19 cellular contexts compared by ENCODE assay signal in genomic region chr7:51246258-51247245, GRCh38.
DNase-seq lines count a peak whose midpoint lies in the region; ATAC-seq and TF ChIP-seq lines count a peak whose summit lies in the region.
"Had no signal": no experiment of that assay in that cellular context is flagged by ENCODE, and none has a peak within 500 bp of the region (broad histone marks: within the 10 kb centered on the region; RNA-seq: fewer than 3 reads in every experiment).

No MANE protein-coding gene starts in this region.

- H3K4me2 ChIP-seq in GM23338: no peak overlapping the region

- TF ChIP-seq CTCF in GM23338 (conservative IDR thresholded peaks at IDR 0.05; ENCODE audit: low read depth in 2 of 2): no peak
- TF ChIP-seq CTCF in heart left ventricle (IDR thresholded peaks at IDR 0.05): peak in 3 of 12 donors; percentile 8 to 28 (median 21)

- H3F3A ChIP-seq in GM23338 (replicated peaks; ENCODE audit: low read depth): no peaks in the 10 kb centered on the region

- no peaks in the 10 kb centered on the region for H3K9me2 ChIP-seq in GM23338 (ENCODE audit: insufficient read depth)

- H3K79me2 ChIP-seq in GM23338 (replicated peaks; ENCODE audit: insufficient read depth): peaks cover 82% of the 10 kb centered on the region

- H3K9me3 Mint-ChIP-seq in GM23338: no peaks in the 10 kb centered on the region; the same call in 2 of the 3 replicates
- H3K9me3 Mint-ChIP-seq: activated naive CD8-positive, alpha-beta T cell treated with anti-CD3 and anti-CD28 coated beads, Interleukin-2, amount 50 U/mL, for 24 hours; T-helper 1 cell treated with Interleukin-12 subunit alpha and Interleukin-12 subunit beta and Interleukin-4 antibody, amounts not matched to agents 30 μg/mL and 1 μg/mL, for 36 hours had no signal

- H4K20me1 ChIP-seq in GM23338 (replicated peaks; ENCODE audit: insufficient read depth): peaks cover 49% of the 10 kb centered on the region

- H3K27ac Mint-ChIP-seq in GM23338: no peak overlapping the region
- H3K27ac Mint-ChIP-seq: activated naive CD8-positive, alpha-beta T cell treated with anti-CD3 and anti-CD28 coated beads, Interleukin-2, amount 50 U/mL, for 24 hours; T-helper 1 cell treated with Interleukin-12 subunit alpha and Interleukin-12 subunit beta and Interleukin-4 antibody, amounts not matched to agents 30 μg/mL and 1 μg/mL, for 36 hours had no signal

- DNase-seq in GM23338 (ENCODE audit: low spot score) (no peak), RPMI7951 (ENCODE audit: low read depth) (peak; percentile 15), heart left ventricle (peak; percentile 82 to 92 (median 87)), posterior cingulate gyrus (peak; percentile 52 to 94 (median 64)), kidney glomerular epithelial cell (lab: John Stamatoyannopoulos, UW) (no peak), SKM-1 treated with dmso at 0.1 percent for 144 hours (lab: John Stamatoyannopoulos, UW; ENCODE audit: unreplicated experiment) (no peak)
- DNase-seq: activated CD4-positive, alpha-beta T cell treated with anti-CD3 and anti-CD28 coated beads for 48 hours; activated naive CD8-positive, alpha-beta T cell treated with anti-CD3 and anti-CD28 coated beads, Interleukin-2, amount 50 U/mL, for 24 hours; activated T-cell treated with anti-CD3 and anti-CD28 coated beads, Interleukin-2, amount 50 U/mL, for 1 hour; BE2C; dermis blood vessel endothelial cell; mesendoderm; RPMI8226; stimulated activated CD4-positive, alpha-beta T cell treated with anti-CD3 and anti-CD28 coated beads, Interleukin-15, amount 100 ng/mL, for 24 hours had no signal

- peak; percentile 43 for ATAC-seq in GM23338
- peak; percentile 93 to 96 (median 94) for ATAC-seq in heart left ventricle
- no peak for ATAC-seq in HG03045 (IDR thresholded peaks at IDR 0.05; ENCODE audit: unreplicated experiment)
- ATAC-seq in activated CD4-positive, CD25-positive, alpha-beta regulatory T cell treated with anti-CD3 and anti-CD28 coated beads, Interleukin-2, amount 50 U/mL, for 24 hours: no peak
- ATAC-seq: activated naive CD8-positive, alpha-beta T cell treated with anti-CD3 and anti-CD28 coated beads, Interleukin-2, amount 50 U/mL, for 24 hours had no signal

- no peaks in the 10 kb centered on the region for H3K36me3 Mint-ChIP-seq in GM23338 (ENCODE audit: low read depth)

- intact Hi-C loops in heart left ventricle (cut with DNase I) (loop anchor here in 4 of 10 donors (5.0 kb wide), 3 partner anchors 59 to 111 kb away; no protein-coding TSS in a partner anchor), posterior cingulate gyrus (cut with DNase I) (no loop called here)

- no peak for TF ChIP-seq POLR2A in heart left ventricle (IDR thresholded peaks at IDR 0.05)

- H3K27me3 ChIP-seq in GM23338 (ENCODE audit: insufficient read depth) (no peaks in the 10 kb centered on the region), heart left ventricle (no peaks in the 10 kb centered on the region)
- H3K27me3 ChIP-seq: BE2C, pancreas, tibial artery had no signal

- peaks cover 12% of the 10 kb centered on the region for H3K4me1 Mint-ChIP-seq in GM23338
- H3K4me1 Mint-ChIP-seq: activated naive CD8-positive, alpha-beta T cell treated with anti-CD3 and anti-CD28 coated beads, Interleukin-2, amount 50 U/mL, for 24 hours had no signal

- H3K4me3 ChIP-seq in GM23338: no peak overlapping the region
- no peak overlapping the region for H3K4me3 ChIP-seq in heart left ventricle
- H3K4me3 ChIP-seq: pancreas, tibial artery had no signal

- 62 to 66% (median 64%) methylated on average over 12 of the region's 12 CpGs for WGBS in heart left ventricle, 4 donors

- H3K27ac ChIP-seq in GM23338 (ENCODE audit: low read depth) (no peak overlapping the region), heart left ventricle (peak overlapping the region in 1 of 12 donors; percentile 27)
- H3K27ac ChIP-seq: pancreas, tibial artery had no signal

- peaks cover 12% of the 10 kb centered on the region for H3K4me1 ChIP-seq in GM23338 (ENCODE audit: insufficient read depth)
- peaks cover 0 to 32% (median 4%) of the 10 kb centered on the region in 12 donors for H3K4me1 ChIP-seq in heart left ventricle
- H3K4me1 ChIP-seq: BE2C, pancreas, tibial artery had no signal

- no peak overlapping the region for H2AFZ ChIP-seq in GM23338

- H3K4me3 Mint-ChIP-seq in GM23338: no peak overlapping the region
- H3K4me3 Mint-ChIP-seq: activated naive CD8-positive, alpha-beta T cell treated with anti-CD3 and anti-CD28 coated beads, Interleukin-2, amount 50 U/mL, for 24 hours; T-helper 1 cell treated with Interleukin-12 subunit alpha and Interleukin-12 subunit beta and Interleukin-4 antibody, amounts not matched to agents 30 μg/mL and 1 μg/mL, for 36 hours had no signal

- no peaks in the 10 kb centered on the region for H3K9me3 ChIP-seq in heart left ventricle
- H3K9me3 ChIP-seq: BE2C, pancreas, tibial artery had no signal

- H3K36me3 ChIP-seq in GM23338 (ENCODE audit: insufficient read depth): no peaks in the 10 kb centered on the region
- H3K36me3 ChIP-seq in heart left ventricle: no peaks in the 10 kb centered on the region
- H3K36me3 ChIP-seq: BE2C, pancreas, tibial artery had no signal

- peaks cover 4% of the 10 kb centered on the region for H3K27me3 Mint-ChIP-seq in GM23338 (ENCODE audit: insufficient read depth, low read depth, poor library complexity)

TF ChIP-seq in GM23338, 12 proteins besides CTCF, POLR2A, EP300 and RAD21:
- TF ChIP-seq JUNB (IDR thresholded peaks at IDR 0.05; ENCODE audit: unreplicated experiment): no peak
- no peak for TF ChIP-seq EZH2phosphoT487 (IDR thresholded peaks at IDR 0.05; ENCODE audit: unreplicated experiment)
- TF ChIP-seq POLR2AphosphoS5 (IDR thresholded peaks at IDR 0.05; ENCODE audit: low read depth): no peak
- TF ChIP-seq CREB1 (CRISPR knock-in tag; IDR thresholded peaks at IDR 0.05; ENCODE audit: low read depth): no peak
- TF ChIP-seq, protein P1, sequence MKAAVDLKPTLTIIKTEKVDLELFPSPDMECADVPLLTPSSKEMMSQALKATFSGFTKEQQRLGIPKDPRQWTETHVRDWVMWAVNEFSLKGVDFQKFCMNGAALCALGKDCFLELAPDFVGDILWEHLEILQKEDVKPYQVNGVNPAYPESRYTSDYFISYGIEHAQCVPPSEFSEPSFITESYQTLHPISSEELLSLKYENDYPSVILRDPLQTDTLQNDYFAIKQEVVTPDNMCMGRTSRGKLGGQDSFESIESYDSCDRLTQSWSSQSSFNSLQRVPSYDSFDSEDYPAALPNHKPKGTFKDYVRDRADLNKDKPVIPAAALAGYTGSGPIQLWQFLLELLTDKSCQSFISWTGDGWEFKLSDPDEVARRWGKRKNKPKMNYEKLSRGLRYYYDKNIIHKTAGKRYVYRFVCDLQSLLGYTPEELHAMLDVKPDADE (IDR thresholded peaks at IDR 0.05): no peak
- no peak for TF ChIP-seq ZNF114 (CRISPR knock-in tag; IDR thresholded peaks at IDR 0.05)
- no peak for TF ChIP-seq EZH2 (IDR thresholded peaks at IDR 0.05; ENCODE audit: low read depth, unreplicated experiment)
- no peak for TF ChIP-seq REST (IDR thresholded peaks at IDR 0.05; ENCODE audit: unreplicated experiment)

Comparison
In these comparisons a context has a peak if more than half of its experiments do, and no peak if none do; other contexts are left out.
1. ATAC-seq: peak in GM23338 (single experiment) and heart left ventricle (4 of 4); none in HG03045 (single experiment) and activated CD4-positive, CD25-positive, alpha-beta regulatory T cell treated with anti-CD3 and anti-CD28 coated beads, Interleukin-2, amount 50 U/mL, for 24 hours (0 of 2).
2. DNase-seq: peak in RPMI7951 (single experiment), heart left ventricle (5 of 5) and posterior cingulate gyrus (10 of 10); none in GM23338 (single experiment), kidney glomerular epithelial cell (single experiment) and SKM-1 treated with dmso at 0.1 percent for 144 hours (single experiment).